In the genomic region with DNA sequence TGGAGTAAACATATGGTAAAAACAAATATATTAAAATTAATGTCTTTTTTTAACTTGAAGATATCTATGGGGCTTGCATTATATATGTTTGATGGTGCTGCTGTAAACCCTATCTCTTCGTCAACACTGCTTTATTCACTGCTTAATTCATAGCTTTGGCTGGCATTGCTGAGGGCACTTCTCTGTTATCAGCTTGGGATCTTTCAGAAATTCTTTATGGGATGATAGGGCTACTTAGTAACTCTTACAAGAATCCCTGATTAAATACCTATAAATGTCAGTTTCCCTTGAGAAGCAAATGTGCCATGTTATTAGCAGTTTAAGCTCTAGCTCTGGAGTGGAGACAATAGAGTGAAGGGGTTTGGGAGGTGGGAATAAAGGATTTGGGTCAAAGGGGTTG, we compare ENCODE assay signal across 19 cellular contexts.
"Had no signal": no experiment of that assay in that cellular context is flagged by ENCODE, and none has a peak within 500 bp of the region (broad histone marks: within the 10 kb centered on the region; RNA-seq: fewer than 3 reads in every experiment).

No MANE protein-coding gene starts in this region.

- H3K4me1 ChIP-seq: upper lobe of right lung had no signal

- H3K9me3 Mint-ChIP-seq: activated CD4-positive, alpha-beta T cell treated with anti-CD3 and anti-CD28 coated beads, Interleukin-2, amount 10 ng/mL, durations not matched to agents 7 days and 5 days; activated naive CD8-positive, alpha-beta T cell treated with anti-CD3 and anti-CD28 coated beads, Interleukin-2, amount 10 ng/mL, durations not matched to agents 7 days and 5 days; activated T-cell treated with anti-CD3 and anti-CD28 coated beads, Interleukin-2, amount 50 U/mL, for 24 hours; activated T-helper 2 cell treated with anti-CD3 and anti-CD28 coated beads, Interferon-gamma antibody, Interleukin-2, Interleukin-4, amounts not matched to agents 10 μg/mL and 5 μg/mL and 100 μg/mL, durations not matched to agents 14 hours and 24 hours and 36 hours; brain; immature natural killer cell; memory B cell; natural killer cell treated with Interleukin-12 subunit alpha and Interleukin-12 subunit beta and Interleukin-15 and Interleukin-18, amount 100 ng/mL, for 72 hours; T-helper 1 cell treated with Interleukin-12 subunit alpha and Interleukin-12 subunit beta and Interleukin-4 antibody, amounts not matched to agents 30 μg/mL and 1 μg/mL, for 36 hours had no signal

- H3K4me3 Mint-ChIP-seq: activated CD4-positive, alpha-beta T cell treated with anti-CD3 and anti-CD28 coated beads, Interleukin-2, amount 10 ng/mL, durations not matched to agents 7 days and 5 days; activated CD8-positive, alpha-beta T cell treated with anti-CD3 and anti-CD28 coated beads, Interleukin-2, amount 10 ng/mL, durations not matched to agents 7 days and 5 days; activated naive CD8-positive, alpha-beta T cell treated with anti-CD3 and anti-CD28 coated beads, Interleukin-2, amount 10 ng/mL, durations not matched to agents 7 days and 5 days; activated T-cell treated with anti-CD3 and anti-CD28 coated beads, Interleukin-2, amount 50 U/mL, for 24 hours; immature natural killer cell; memory B cell; natural killer cell treated with Interleukin-12 subunit alpha and Interleukin-12 subunit beta and Interleukin-15 and Interleukin-18, amount 100 ng/mL, for 72 hours; T-helper 1 cell treated with Interleukin-12 subunit alpha and Interleukin-12 subunit beta and Interleukin-4 antibody, amounts not matched to agents 30 μg/mL and 1 μg/mL, for 36 hours had no signal

- H3K27me3 ChIP-seq: dorsolateral prefrontal cortex, neutrophil, sigmoid colon, upper lobe of right lung had no signal

- H3K4me3 ChIP-seq: dorsolateral prefrontal cortex, sigmoid colon, upper lobe of right lung had no signal

- H3K4me1 Mint-ChIP-seq: activated CD4-positive, alpha-beta T cell treated with anti-CD3 and anti-CD28 coated beads, Interleukin-2, amount 10 ng/mL, durations not matched to agents 7 days and 5 days; immature natural killer cell had no signal

- H3K27ac ChIP-seq: epithelial cell of prostate, neutrophil, upper lobe of right lung had no signal

- DNase-seq: activated CD4-positive, alpha-beta T cell treated with anti-CD3 and anti-CD28 coated beads, Interleukin-2, amount 10 ng/mL, durations not matched to agents 7 days and 5 days; activated CD8-positive, alpha-beta T cell treated with anti-CD3 and anti-CD28 coated beads, Interleukin-2, amount 10 ng/mL, durations not matched to agents 7 days and 5 days; activated naive CD4-positive, alpha-beta T cell treated with Interleukin-2 at 50 U/mL for 16 hours; activated naive CD8-positive, alpha-beta T cell treated with anti-CD3 and anti-CD28 coated beads, Interleukin-2, amount 10 ng/mL, durations not matched to agents 7 days and 5 days; activated T-cell treated with anti-CD3 and anti-CD28 coated beads, Interleukin-2, amount 50 U/mL, for 24 hours; central memory CD4-positive, alpha-beta T cell; dorsolateral prefrontal cortex; immature natural killer cell; sigmoid colon; stimulated activated CD8-positive, alpha-beta memory T cell treated with anti-CD3 and anti-CD28 coated beads, Interleukin-4, amount 100 ng/mL, for 48 hours; stimulated activated naive CD4-positive, alpha-beta T cell; upper lobe of right lung had no signal

- H3K36me3 Mint-ChIP-seq: natural killer cell treated with Interleukin-12 subunit alpha and Interleukin-12 subunit beta and Interleukin-15 and Interleukin-18, amount 100 ng/mL, for 72 hours had no signal

- H3K27me3 Mint-ChIP-seq: activated CD4-positive, alpha-beta T cell treated with anti-CD3 and anti-CD28 coated beads, Interleukin-2, amount 10 ng/mL, durations not matched to agents 7 days and 5 days; activated naive CD8-positive, alpha-beta T cell treated with anti-CD3 and anti-CD28 coated beads, Interleukin-2, amount 10 ng/mL, durations not matched to agents 7 days and 5 days; activated T-cell treated with anti-CD3 and anti-CD28 coated beads, Interleukin-2, amount 50 U/mL, for 24 hours; brain; memory B cell; natural killer cell treated with Interleukin-12 subunit alpha and Interleukin-12 subunit beta and Interleukin-15 and Interleukin-18, amount 100 ng/mL, for 72 hours had no signal

- H3K27ac Mint-ChIP-seq: activated CD4-positive, alpha-beta T cell treated with anti-CD3 and anti-CD28 coated beads, Interleukin-2, amount 10 ng/mL, durations not matched to agents 7 days and 5 days; activated CD8-positive, alpha-beta T cell treated with anti-CD3 and anti-CD28 coated beads, Interleukin-2, amount 10 ng/mL, durations not matched to agents 7 days and 5 days; activated naive CD8-positive, alpha-beta T cell treated with anti-CD3 and anti-CD28 coated beads, Interleukin-2, amount 10 ng/mL, durations not matched to agents 7 days and 5 days; activated T-cell treated with anti-CD3 and anti-CD28 coated beads, Interleukin-2, amount 50 U/mL, for 24 hours; activated T-helper 2 cell treated with anti-CD3 and anti-CD28 coated beads, Interferon-gamma antibody, Interleukin-2, Interleukin-4, amounts not matched to agents 10 μg/mL and 5 μg/mL and 100 μg/mL, durations not matched to agents 14 hours and 24 hours and 36 hours; memory B cell; T-helper 1 cell treated with Interleukin-12 subunit alpha and Interleukin-12 subunit beta and Interleukin-4 antibody, amounts not matched to agents 30 μg/mL and 1 μg/mL, for 36 hours had no signal

- H3K9me3 ChIP-seq: neutrophil, sigmoid colon, upper lobe of right lung had no signal
